Comparison of ENCODE assay signal across 17 cellular contexts in the genomic region with DNA sequence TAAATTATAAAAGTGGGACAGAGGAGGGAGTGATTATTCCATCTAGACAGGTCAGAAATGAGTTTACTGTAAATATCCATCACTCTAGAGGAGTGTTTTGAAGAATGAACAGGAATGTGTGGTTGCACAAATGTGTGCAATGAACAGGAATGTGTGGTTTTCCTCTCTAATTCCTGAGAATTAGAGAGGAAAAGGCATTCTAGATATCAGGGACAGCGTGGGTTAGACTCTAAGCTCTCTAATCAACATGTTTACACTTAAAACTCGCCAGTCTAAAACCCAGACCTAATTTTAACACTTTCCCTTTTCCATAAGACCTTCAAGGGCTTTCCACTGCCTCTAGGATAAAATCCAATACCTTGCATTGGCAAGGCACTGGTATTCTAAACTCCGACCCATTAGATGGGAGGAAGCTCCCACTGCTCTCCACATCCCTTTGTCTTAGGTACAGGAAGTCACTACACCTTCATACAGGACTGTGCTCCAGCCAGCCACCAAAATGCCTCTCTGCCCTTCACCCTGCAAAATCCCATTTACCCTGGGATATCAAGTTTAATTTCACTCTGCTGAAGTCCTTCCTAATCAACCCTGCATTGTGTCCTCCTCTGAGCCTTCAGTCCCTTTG.
A peak's percentile ranks its signal among the peaks of the same experiment; 100 is the strongest.
DNase-seq lines count a peak whose midpoint lies in the region; ATAC-seq and TF ChIP-seq lines count a peak whose summit lies in the region.
"Had no signal": no experiment of that assay in that cellular context is flagged by ENCODE, and none has a peak within 500 bp of the region (broad histone marks: within the 10 kb centered on the region; RNA-seq: fewer than 3 reads in every experiment).

No MANE protein-coding gene starts in this region.

- CTCF ChIA-PET in HEK293T (lab: Yijun Ruan, JAX): no interaction called here

- POLR2A ChIA-PET in HEK293T (lab: Yijun Ruan, JAX): interaction anchor here (0.6 kb wide), 1 partner anchor 492 kb away, joined by 3 read pairs; no protein-coding TSS in a partner anchor

- no peaks in the 10 kb centered on the region for H3K4me1 Mint-ChIP-seq in natural killer cell
- H3K4me1 Mint-ChIP-seq: activated naive CD8-positive, alpha-beta T cell treated with anti-CD3 and anti-CD28 coated beads, Interleukin-2, amount 50 U/mL, for 24 hours had no signal

- intact Hi-C loops in natural killer cell (cut with micrococcal nuclease): no loop called here

- no peak overlapping the region for H3K4me3 Mint-ChIP-seq in natural killer cell
- H3K4me3 Mint-ChIP-seq: activated CD4-positive, alpha-beta memory T cell treated with anti-CD3 and anti-CD28 coated beads for 36 hours; activated naive CD8-positive, alpha-beta T cell treated with anti-CD3 and anti-CD28 coated beads, Interleukin-2, amount 50 U/mL, for 24 hours had no signal

- no peaks in the 10 kb centered on the region for H3K36me3 Mint-ChIP-seq in natural killer cell
- H3K36me3 Mint-ChIP-seq: activated CD4-positive, alpha-beta memory T cell treated with anti-CD3 and anti-CD28 coated beads for 36 hours had no signal

- peak; percentile 2 for DNase-seq in GM04504 (ENCODE audit: low read depth)
- DNase-seq in UCSD-AML1 (lab: John Stamatoyannopoulos, UW; ENCODE audit: unreplicated experiment): peak; percentile 12
- DNase-seq in fibroblast of peridontal ligament (ENCODE audit: extremely low read depth): peak; percentile 72
- DNase-seq in renal cortical epithelial cell (ENCODE audit: low read depth): peak; percentile 78
- no peak for DNase-seq in HEK293T (ENCODE audit: extremely low spot score)
- DNase-seq in globus pallidus (ENCODE audit: low spot score): no peak
- no peak for DNase-seq in natural killer cell
- DNase-seq: activated CD4-positive, alpha-beta memory T cell treated with anti-CD3 and anti-CD28 coated beads for 36 hours; activated naive CD8-positive, alpha-beta T cell treated with anti-CD3 and anti-CD28 coated beads, Interleukin-2, amount 50 U/mL, for 24 hours; colonic mucosa; DMS153; erythroblast; left cardiac atrium; NCI-H1417; NCI-H510A; stimulated activated CD4-positive, alpha-beta T cell treated with anti-CD3 and anti-CD28 coated beads, Interleukin-15, amount 100 ng/mL, for 24 hours had no signal

- H3K27ac Mint-ChIP-seq in natural killer cell: no peak overlapping the region
- H3K27ac Mint-ChIP-seq: activated CD4-positive, alpha-beta memory T cell treated with anti-CD3 and anti-CD28 coated beads for 36 hours; activated naive CD8-positive, alpha-beta T cell treated with anti-CD3 and anti-CD28 coated beads, Interleukin-2, amount 50 U/mL, for 24 hours had no signal

- H3K9me3 Mint-ChIP-seq in natural killer cell: peaks cover 0 to 2% of the 10 kb centered on the region in 2 donors
- H3K9me3 Mint-ChIP-seq: activated CD4-positive, alpha-beta memory T cell treated with anti-CD3 and anti-CD28 coated beads for 36 hours; activated naive CD8-positive, alpha-beta T cell treated with anti-CD3 and anti-CD28 coated beads, Interleukin-2, amount 50 U/mL, for 24 hours had no signal

- ATAC-seq in natural killer cell (no peak), HG03354 (IDR thresholded peaks at IDR 0.05; ENCODE audit: poor library complexity, severe bottlenecking, unreplicated experiment) (no peak)
- ATAC-seq: activated naive CD8-positive, alpha-beta T cell treated with anti-CD3 and anti-CD28 coated beads, Interleukin-2, amount 50 U/mL, for 24 hours; left cardiac atrium had no signal

- TF ChIP-seq CTCF in natural killer cell (IDR thresholded peaks at IDR 0.05): no peak

- no peaks in the 10 kb centered on the region for H3K27me3 Mint-ChIP-seq in natural killer cell (ENCODE audit: low read depth in 2 of 2)
- H3K27me3 Mint-ChIP-seq: activated naive CD8-positive, alpha-beta T cell treated with anti-CD3 and anti-CD28 coated beads, Interleukin-2, amount 50 U/mL, for 24 hours had no signal

TF ChIP-seq in HEK293T, 16 proteins besides CTCF, POLR2A, EP300 and RAD21:
- no peak for TF ChIP-seq BHLHE40 (IDR thresholded peaks at IDR 0.05; ENCODE audit: borderline replicate concordance)
- no peak for TF ChIP-seq L3MBTL2 (conservative IDR thresholded peaks at IDR 0.05)
- TF ChIP-seq FOXM1 (IDR thresholded peaks at IDR 0.05; ENCODE audit: borderline replicate concordance): no peak
- no peak for TF ChIP-seq FOXA1 (IDR thresholded peaks at IDR 0.05)
- TF ChIP-seq LEF1 (IDR thresholded peaks at IDR 0.05; ENCODE audit: borderline replicate concordance): no peak
- no peak for TF ChIP-seq ELF4 (IDR thresholded peaks at IDR 0.05)
- no peak for TF ChIP-seq TARDBP (IDR thresholded peaks at IDR 0.05)
- TF ChIP-seq NFRKB (IDR thresholded peaks at IDR 0.05): no peak
- TF ChIP-seq, protein P1, sequence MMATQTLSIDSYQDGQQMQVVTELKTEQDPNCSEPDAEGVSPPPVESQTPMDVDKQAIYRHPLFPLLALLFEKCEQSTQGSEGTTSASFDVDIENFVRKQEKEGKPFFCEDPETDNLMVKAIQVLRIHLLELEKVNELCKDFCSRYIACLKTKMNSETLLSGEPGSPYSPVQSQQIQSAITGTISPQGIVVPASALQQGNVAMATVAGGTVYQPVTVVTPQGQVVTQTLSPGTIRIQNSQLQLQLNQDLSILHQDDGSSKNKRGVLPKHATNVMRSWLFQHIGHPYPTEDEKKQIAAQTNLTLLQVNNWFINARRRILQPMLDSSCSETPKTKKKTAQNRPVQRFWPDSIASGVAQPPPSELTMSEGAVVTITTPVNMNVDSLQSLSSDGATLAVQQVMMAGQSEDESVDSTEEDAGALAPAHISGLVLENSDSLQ (IDR thresholded peaks at IDR 0.05): no peak
- no peak for TF ChIP-seq CTBP1 (IDR thresholded peaks at IDR 0.05; ENCODE audit: borderline replicate concordance)
- no peak for TF ChIP-seq HDGF (IDR thresholded peaks at IDR 0.05; ENCODE audit: borderline replicate concordance)
- no peak for TF ChIP-seq ZNF384 (IDR thresholded peaks at IDR 0.05)
- TF ChIP-seq FOXK2 (IDR thresholded peaks at IDR 0.05): no peak
- TF ChIP-seq ARNT (IDR thresholded peaks at IDR 0.05): no peak
- TF ChIP-seq SP1 (IDR thresholded peaks at IDR 0.05): no peak
TF ChIP-seq in HEK293T: peak in this region for 0.

Comparison
In these comparisons a context has a peak if more than half of its experiments do, and no peak if none do; other contexts are left out.
1. DNase-seq: peak in GM04504 (single experiment), UCSD-AML1 (single experiment), fibroblast of peridontal ligament (single experiment) and renal cortical epithelial cell (single experiment); none in HEK293T (single experiment), globus pallidus (single experiment) and natural killer cell (single experiment).